22 cellular contexts compared by ENCODE assay signal in genomic region chr9:133938086-133938485, GRCh38.
"Had no signal": no experiment of that assay in that cellular context is flagged by ENCODE, and none has a peak within 500 bp of the region (broad histone marks: within the 10 kb centered on the region; RNA-seq: fewer than 3 reads in every experiment).

No MANE protein-coding gene starts in this region.

- ATAC-seq: foreskin keratinocyte, left cardiac atrium, left ventricle myocardium superior, mucosa of descending colon, natural killer cell had no signal

- H3K27ac Mint-ChIP-seq: natural killer cell; stimulated activated naive CD8-positive, alpha-beta T cell treated with anti-CD3 and anti-CD28 coated beads, Interleukin-15, Interleukin-2, amounts not matched to agents 100 ng/mL and 50 ng/mL, for 24 hours had no signal

- H3K4me3 Mint-ChIP-seq: endodermal cell; natural killer cell; neural crest cell; stimulated activated naive CD8-positive, alpha-beta T cell treated with anti-CD3 and anti-CD28 coated beads, Interleukin-15, Interleukin-2, amounts not matched to agents 100 ng/mL and 50 ng/mL, for 24 hours had no signal

- H3K9me3 ChIP-seq: mucosa of descending colon, right atrium auricular region, tibial artery, upper lobe of left lung, uterus had no signal

- H3K4me1 Mint-ChIP-seq: natural killer cell had no signal

- H3K4me3 ChIP-seq: coronary artery, hepatocyte, lung, mucosa of descending colon, right atrium auricular region, tibial artery, upper lobe of left lung, uterus had no signal

- H2AFZ ChIP-seq: hepatocyte had no signal

- H3K27me3 ChIP-seq: foreskin keratinocyte, hepatocyte, right atrium auricular region, tibial artery, upper lobe of left lung, uterus had no signal

- H3K9me3 Mint-ChIP-seq: endodermal cell; natural killer cell; stimulated activated naive CD8-positive, alpha-beta T cell treated with anti-CD3 and anti-CD28 coated beads, Interleukin-15, Interleukin-2, amounts not matched to agents 100 ng/mL and 50 ng/mL, for 24 hours had no signal

- H3K36me3 Mint-ChIP-seq: natural killer cell had no signal

- H3K4me1 ChIP-seq: foreskin keratinocyte had no signal

- H3K27me3 Mint-ChIP-seq: stimulated activated naive CD8-positive, alpha-beta T cell treated with anti-CD3 and anti-CD28 coated beads, Interleukin-15, Interleukin-2, amounts not matched to agents 100 ng/mL and 50 ng/mL, for 24 hours had no signal

- H3K27ac ChIP-seq: coronary artery, foreskin keratinocyte, hepatocyte, right atrium auricular region, tibial artery, upper lobe of left lung, uterus had no signal

- DNase-seq: effector CD4-positive, alpha-beta T cell; endodermal cell; erythroblast; foreskin keratinocyte; head of caudate nucleus; kidney; left cardiac atrium; left ventricle myocardium superior; mesendoderm; mucosa of descending colon; natural killer cell; small intestine; stimulated activated CD4-positive, alpha-beta T cell treated with anti-CD3 and anti-CD28 coated beads, Interleukin-2, amount 100 ng/mL, for 48 hours; tibial artery; uterus had no signal

- H3K36me3 ChIP-seq: right atrium auricular region, uterus had no signal

- H3K4me2 ChIP-seq: hepatocyte had no signal
